In the genomic region with DNA sequence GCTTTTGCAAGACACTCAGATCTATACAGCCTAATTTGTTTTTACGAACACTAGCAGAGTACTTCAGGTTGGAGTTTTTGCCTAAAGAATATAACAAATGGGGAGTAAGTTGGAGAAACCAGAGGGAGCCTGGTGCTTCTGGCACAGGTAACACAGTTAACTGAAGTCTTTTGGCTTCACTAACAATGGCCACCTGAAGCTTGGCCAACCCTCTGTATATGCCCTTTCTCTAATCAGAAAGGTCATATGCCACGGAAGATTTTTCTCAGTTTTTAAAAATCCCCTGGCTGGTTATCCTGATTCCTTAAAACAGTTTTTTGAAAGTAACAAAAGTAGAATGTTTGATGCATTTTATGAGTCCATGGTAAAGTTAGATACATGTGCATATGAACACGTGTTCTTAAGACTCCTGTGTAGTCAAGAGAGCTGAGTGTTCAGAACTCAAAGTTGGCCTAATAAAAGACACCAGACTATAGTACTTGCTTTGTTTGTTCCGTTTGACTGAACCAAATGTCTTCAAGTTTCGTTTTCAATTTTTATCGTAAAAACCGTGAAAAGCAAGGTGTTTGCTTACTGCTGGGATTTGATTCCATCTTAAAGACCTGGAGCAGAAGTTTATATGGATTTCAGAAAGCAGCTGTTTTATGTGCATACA, we compare ENCODE assay signal across 8 cellular contexts.
DNase-seq lines count a peak whose midpoint lies in the region; ATAC-seq and TF ChIP-seq lines count a peak whose summit lies in the region.

No MANE protein-coding gene starts in this region.

- no peak overlapping the region for H3K4ac ChIP-seq in mesenchymal stem cell (ENCODE audit: low read depth in 1 of 2, low read length in 2 of 2)

- H2BK5ac ChIP-seq in mesenchymal stem cell (ENCODE audit: low read depth, low read length, poor library complexity, severe bottlenecking): no peak overlapping the region

- H3K4me3 Mint-ChIP-seq in endodermal cell: no peak overlapping the region

- H2BK120ac ChIP-seq in mesenchymal stem cell (ENCODE audit: low read depth, low read length): no peak overlapping the region

- no peak overlapping the region for H3K4me2 ChIP-seq in mesenchymal stem cell (ENCODE audit: low read length, poor library complexity, severe bottlenecking)

- POLR2A ChIA-PET in HEK293T (lab: Yijun Ruan, JAX): interaction anchor here (0.6 kb wide), 1 partner anchor 29 kb away, joined by 3 read pairs; no protein-coding TSS in a partner anchor

- no peak overlapping the region for H2BK12ac ChIP-seq in mesenchymal stem cell (ENCODE audit: low read length in 2 of 2)

- no peak overlapping the region for H3K27ac Mint-ChIP-seq in endodermal cell

- no peaks in the 10 kb centered on the region for H3K36me3 Mint-ChIP-seq in endodermal cell (ENCODE audit: low read depth)

- H3K18ac ChIP-seq in mesenchymal stem cell (ENCODE audit: low read depth in 1 of 2, low read length in 2 of 2): no peak overlapping the region

- H2BK15ac ChIP-seq in mesenchymal stem cell (ENCODE audit: low read depth, poor library complexity, severe bottlenecking): no peak overlapping the region

- no peak overlapping the region for H2AFZ ChIP-seq in mesenchymal stem cell (ENCODE audit: low read depth, low read length)

- WGBS in mesenchymal stem cell: 96% methylated on average over 7 of the region's 7 CpGs
- WGBS in endodermal cell (ENCODE audit: insufficient coverage in 1 of 2, insufficient read length in 1 of 2), 2 experiments: 89 to 99% methylated on average over 5 to 7 of the region's 7 CpGs

- H3K9me3 ChIP-seq in mesenchymal stem cell (ENCODE audit: control insufficient read depth, low read length): no peaks in the 10 kb centered on the region
- no peaks in the 10 kb centered on the region for H3K9me3 ChIP-seq in endodermal cell (ENCODE audit: control insufficient read depth, low read length)

- CTCF ChIA-PET in HEK293T (lab: Yijun Ruan, JAX): no interaction called here

- DNase-seq in GM12865 (ENCODE audit: low read depth) (peak; percentile 42), SK-MEL-5 (ENCODE audit: low read depth, low spot score) (peak; percentile 71), mesenchymal stem cell (no peak), endodermal cell (no peak), foreskin melanocyte (no peak), HEK293T (ENCODE audit: extremely low spot score) (no peak)

- H3K4me1 Mint-ChIP-seq in endodermal cell: peaks cover 9% of the 10 kb centered on the region

- H3K27ac ChIP-seq in mesenchymal stem cell (ENCODE audit: low read length, poor library complexity, severe bottlenecking) (no peak overlapping the region), endodermal cell (ENCODE audit: low read depth, low read length) (no peak overlapping the region)

- H3K36me3 ChIP-seq in mesenchymal stem cell (ENCODE audit: control insufficient read depth in 1 of 2, insufficient read depth in 2 of 2, low read depth in 1 of 2, low read length in 2 of 2) (no peaks in the 10 kb centered on the region), endodermal cell (ENCODE audit: control insufficient read depth, insufficient read depth, low read length) (no peaks in the 10 kb centered on the region)

- no peak for TF ChIP-seq CTCF in GM12865 (IDR thresholded peaks at IDR 0.05; ENCODE audit: insufficient read depth, low read depth, low read length, missing control alignments)
- no peak for TF ChIP-seq CTCF in endodermal cell (conservative IDR thresholded peaks at IDR 0.05)

- no peaks in the 10 kb centered on the region for H3K79me1 ChIP-seq in mesenchymal stem cell (replicated peaks; ENCODE audit: low read length, poor library complexity, severe bottlenecking)

- H3K9ac ChIP-seq in mesenchymal stem cell (ENCODE audit: low read length): peak overlapping the region; percentile 84
- H3K9ac ChIP-seq in endodermal cell (ENCODE audit: extremely low read depth, low read length, poor library complexity, severe bottlenecking): no peak overlapping the region

- ATAC-seq in GM21528 (IDR thresholded peaks at IDR 0.05; ENCODE audit: low FRiP score, unreplicated experiment) (peak; percentile 66), HG02610 (IDR thresholded peaks at IDR 0.05; ENCODE audit: unreplicated experiment) (no peak)

- no peak overlapping the region for H3K14ac ChIP-seq in mesenchymal stem cell (ENCODE audit: low read length in 2 of 2)

- in situ Hi-C loops in SK-MEL-5 (cut with HindIII; ENCODE audit: low pct_unique_long_range_greater_than_20kb, low sequenced_read_pairs): no loop called here

- no peaks in the 10 kb centered on the region for H3K27me3 ChIP-seq in mesenchymal stem cell (ENCODE audit: control insufficient read depth in 1 of 2, insufficient read depth in 1 of 2, low read length in 2 of 2)
- no peaks in the 10 kb centered on the region for H3K27me3 ChIP-seq in endodermal cell (ENCODE audit: control insufficient read depth, insufficient read depth, low read length, poor library complexity, severe bottlenecking)

- no peak overlapping the region for H4K8ac ChIP-seq in mesenchymal stem cell (ENCODE audit: low read length)

- H3K23ac ChIP-seq in mesenchymal stem cell (ENCODE audit: low read length in 2 of 2): no peak overlapping the region

- no peak overlapping the region for H2AK5ac ChIP-seq in mesenchymal stem cell (ENCODE audit: low read length, severe bottlenecking)

- peaks cover 2% of the 10 kb centered on the region for H3K4me1 ChIP-seq in mesenchymal stem cell (ENCODE audit: control insufficient read depth, insufficient read depth, low read depth, low read length)
- peaks cover 3% of the 10 kb centered on the region for H3K4me1 ChIP-seq in endodermal cell (ENCODE audit: control insufficient read depth, insufficient read depth, low read length)

- H4K91ac ChIP-seq in mesenchymal stem cell (ENCODE audit: low read length): no peak overlapping the region

- no peak overlapping the region for H3K4me3 ChIP-seq in GM12865 (ENCODE audit: low read depth, low read length)
- H3K4me3 ChIP-seq in mesenchymal stem cell (ENCODE audit: insufficient read depth in 1 of 2, low read depth in 1 of 2, low read length in 2 of 2): peak overlapping the region in 1 of 2 experiments; percentile 71
- no peak overlapping the region for H3K4me3 ChIP-seq in endodermal cell (ENCODE audit: low read length)

- H3K27me3 Mint-ChIP-seq in endodermal cell (ENCODE audit: insufficient read depth): no peaks in the 10 kb centered on the region

- H3K9me3 Mint-ChIP-seq in endodermal cell: no peaks in the 10 kb centered on the region

TF ChIP-seq in HEK293T, 16 proteins besides CTCF, POLR2A, EP300 and RAD21:
- TF ChIP-seq CTBP1 (IDR thresholded peaks at IDR 0.05; ENCODE audit: borderline replicate concordance): no peak
- TF ChIP-seq NFRKB (IDR thresholded peaks at IDR 0.05): no peak
- TF ChIP-seq FOXM1 (IDR thresholded peaks at IDR 0.05; ENCODE audit: borderline replicate concordance): no peak
- no peak for TF ChIP-seq ARNT (IDR thresholded peaks at IDR 0.05)
- TF ChIP-seq LEF1 (IDR thresholded peaks at IDR 0.05; ENCODE audit: borderline replicate concordance): no peak
- no peak for TF ChIP-seq TARDBP (IDR thresholded peaks at IDR 0.05)
- TF ChIP-seq BHLHE40 (IDR thresholded peaks at IDR 0.05; ENCODE audit: borderline replicate concordance): no peak
- no peak for TF ChIP-seq FOXA1 (IDR thresholded peaks at IDR 0.05)
- no peak for TF ChIP-seq HDGF (IDR thresholded peaks at IDR 0.05; ENCODE audit: borderline replicate concordance)
- TF ChIP-seq SUZ12 (IDR thresholded peaks at IDR 0.05): no peak
- TF ChIP-seq, protein P1, sequence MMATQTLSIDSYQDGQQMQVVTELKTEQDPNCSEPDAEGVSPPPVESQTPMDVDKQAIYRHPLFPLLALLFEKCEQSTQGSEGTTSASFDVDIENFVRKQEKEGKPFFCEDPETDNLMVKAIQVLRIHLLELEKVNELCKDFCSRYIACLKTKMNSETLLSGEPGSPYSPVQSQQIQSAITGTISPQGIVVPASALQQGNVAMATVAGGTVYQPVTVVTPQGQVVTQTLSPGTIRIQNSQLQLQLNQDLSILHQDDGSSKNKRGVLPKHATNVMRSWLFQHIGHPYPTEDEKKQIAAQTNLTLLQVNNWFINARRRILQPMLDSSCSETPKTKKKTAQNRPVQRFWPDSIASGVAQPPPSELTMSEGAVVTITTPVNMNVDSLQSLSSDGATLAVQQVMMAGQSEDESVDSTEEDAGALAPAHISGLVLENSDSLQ (IDR thresholded peaks at IDR 0.05): no peak
- TF ChIP-seq ELF4 (IDR thresholded peaks at IDR 0.05): no peak
- no peak for TF ChIP-seq L3MBTL2 (conservative IDR thresholded peaks at IDR 0.05)
- TF ChIP-seq FOXK2 (IDR thresholded peaks at IDR 0.05): no peak
- TF ChIP-seq ZNF384 (IDR thresholded peaks at IDR 0.05): no peak
- no peak for TF ChIP-seq SP1 (IDR thresholded peaks at IDR 0.05)

Comparison
In these comparisons a context has a peak if more than half of its experiments do, and no peak if none do; other contexts are left out.
1. DNase-seq: peak in GM12865 (single experiment) and SK-MEL-5 (single experiment); none in mesenchymal stem cell (single experiment), endodermal cell (single experiment), foreskin melanocyte (single experiment) and HEK293T (single experiment).